ENCODE assay signal across 25 cellular contexts in the genomic region with DNA sequence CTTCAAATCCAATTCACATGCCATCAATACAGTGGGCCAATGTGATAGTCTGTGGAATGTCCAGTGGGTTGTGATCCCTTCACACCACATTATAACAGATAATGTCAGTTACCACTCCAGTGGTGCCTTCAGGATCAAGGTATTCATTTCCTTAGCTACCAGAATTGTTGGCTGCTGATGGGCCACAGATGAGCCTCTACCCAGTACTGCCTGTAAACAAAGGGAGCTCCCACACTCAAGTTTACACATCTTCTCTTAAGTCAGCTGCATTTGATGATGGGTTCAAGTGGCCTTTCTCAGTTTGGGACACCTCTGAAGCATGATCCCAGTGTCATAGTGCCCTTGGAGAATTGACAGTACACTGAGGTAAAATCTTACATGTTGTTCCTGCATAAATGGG.
"Had no signal": no experiment of that assay in that cellular context is flagged by ENCODE, and none has a peak within 500 bp of the region (broad histone marks: within the 10 kb centered on the region; RNA-seq: fewer than 3 reads in every experiment).

No MANE protein-coding gene starts in this region.

- H3K27me3 ChIP-seq: colonic mucosa, gastrocnemius medialis, ovary, right lobe of liver, suprapubic skin, transverse colon, upper lobe of right lung, uterus had no signal

- H3K4me1 ChIP-seq: colonic mucosa, right lobe of liver, suprapubic skin, transverse colon, upper lobe of right lung, uterus had no signal

- ATAC-seq: esophagus mucosa; gastrocnemius medialis; left colon; natural killer cell; psoas muscle; right lobe of liver; stimulated activated naive B cell treated with anti-CD40 and anti-IgM and Interleukin-4, amounts not matched to agents 10 μg/mL and 1 μg/mL and 100 μg/mL, for 72 hours had no signal

- H3K36me3 ChIP-seq: colonic mucosa, gastrocnemius medialis, ovary, right lobe of liver, suprapubic skin, transverse colon, upper lobe of right lung, uterus had no signal

- DNase-seq: colonic mucosa; effector CD8-positive, alpha-beta T cell; endodermal cell; foreskin fibroblast; gastrocnemius medialis; head of caudate nucleus; hippocampal formation; left colon; mammary epithelial cell; natural killer cell; occipital lobe; ovary; posterior cingulate gyrus; psoas muscle; right lobe of liver; small intestine; stimulated activated CD4-positive, alpha-beta T cell treated with anti-CD3 and anti-CD28 coated beads, Interleukin-15, amount 100 ng/mL, for 24 hours; stimulated activated CD4-positive, alpha-beta T cell treated with anti-CD3 and anti-CD28 coated beads, Interleukin-2, amount 100 ng/mL, for 48 hours; stimulated activated naive B cell treated with anti-CD40 and anti-IgM and Interleukin-4, amounts not matched to agents 10 μg/mL and 1 μg/mL and 100 μg/mL, for 72 hours; transverse colon; upper lobe of right lung; uterus had no signal

- H3K4me3 ChIP-seq: colonic mucosa, gastrocnemius medialis, ovary, psoas muscle, right lobe of liver, suprapubic skin, transverse colon, upper lobe of right lung, uterus had no signal

- H3K9me3 ChIP-seq: colonic mucosa, gastrocnemius medialis, ovary, psoas muscle, right lobe of liver, suprapubic skin, transverse colon, upper lobe of right lung, uterus had no signal

- H3K27ac ChIP-seq: colonic mucosa, epithelial cell of prostate, gastrocnemius medialis, ovary, psoas muscle, right lobe of liver, suprapubic skin, transverse colon, upper lobe of right lung, uterus had no signal
